In genomic region chr4:65028592-65028991, GRCh38 we compare ENCODE assay signal across 27 cellular contexts.
"Had no signal": no experiment of that assay in that cellular context is flagged by ENCODE, and none has a peak within 500 bp of the region (broad histone marks: within the 10 kb centered on the region; RNA-seq: fewer than 3 reads in every experiment).

No MANE protein-coding gene starts in this region.

- H3K9me3 ChIP-seq: colonic mucosa, esophagus muscularis mucosa, esophagus squamous epithelium, gastrocnemius medialis, gastroesophageal sphincter had no signal

- H3K27me3 ChIP-seq: colonic mucosa, dorsolateral prefrontal cortex, esophagus squamous epithelium, foreskin keratinocyte, gastrocnemius medialis, gastroesophageal sphincter, heart left ventricle, heart right ventricle had no signal

- H3K4me1 ChIP-seq: colonic mucosa, esophagus muscularis mucosa, foreskin keratinocyte, gastroesophageal sphincter, heart left ventricle, heart right ventricle had no signal

- H3K4me3 ChIP-seq: colonic mucosa, coronary artery, dorsolateral prefrontal cortex, esophagus muscularis mucosa, esophagus squamous epithelium, gastrocnemius medialis, gastroesophageal sphincter, heart left ventricle, heart right ventricle had no signal

- ATAC-seq: effector memory CD8-positive, alpha-beta T cell; esophagus mucosa; foreskin keratinocyte; gastrocnemius medialis; gastroesophageal sphincter; heart left ventricle; heart right ventricle had no signal

- H3K27ac ChIP-seq: colonic mucosa, coronary artery, dorsolateral prefrontal cortex, epithelial cell of prostate, esophagus muscularis mucosa, esophagus squamous epithelium, foreskin keratinocyte, gastrocnemius medialis, gastroesophageal sphincter, heart left ventricle, heart right ventricle had no signal

- FAIRE-seq: colon, endometrium, frontal cortex had no signal

- DNase-seq: colonic mucosa; cortex of kidney; dermis blood vessel endothelial cell; dorsolateral prefrontal cortex; effector CD4-positive, alpha-beta T cell; effector CD8-positive, alpha-beta T cell; effector memory CD4-positive, alpha-beta T cell; effector memory CD8-positive, alpha-beta T cell; endodermal cell; erythroblast; esophagus squamous epithelium; foreskin fibroblast; foreskin keratinocyte; foreskin melanocyte; gastrocnemius medialis; glutamatergic neuron; head of caudate nucleus; heart left ventricle; heart right ventricle had no signal

- H3K36me3 ChIP-seq: colonic mucosa, esophagus muscularis mucosa, esophagus squamous epithelium, gastrocnemius medialis, gastroesophageal sphincter, heart left ventricle, heart right ventricle had no signal
